Comparison of ENCODE assay signal across 1 cellular context in the genomic region with DNA sequence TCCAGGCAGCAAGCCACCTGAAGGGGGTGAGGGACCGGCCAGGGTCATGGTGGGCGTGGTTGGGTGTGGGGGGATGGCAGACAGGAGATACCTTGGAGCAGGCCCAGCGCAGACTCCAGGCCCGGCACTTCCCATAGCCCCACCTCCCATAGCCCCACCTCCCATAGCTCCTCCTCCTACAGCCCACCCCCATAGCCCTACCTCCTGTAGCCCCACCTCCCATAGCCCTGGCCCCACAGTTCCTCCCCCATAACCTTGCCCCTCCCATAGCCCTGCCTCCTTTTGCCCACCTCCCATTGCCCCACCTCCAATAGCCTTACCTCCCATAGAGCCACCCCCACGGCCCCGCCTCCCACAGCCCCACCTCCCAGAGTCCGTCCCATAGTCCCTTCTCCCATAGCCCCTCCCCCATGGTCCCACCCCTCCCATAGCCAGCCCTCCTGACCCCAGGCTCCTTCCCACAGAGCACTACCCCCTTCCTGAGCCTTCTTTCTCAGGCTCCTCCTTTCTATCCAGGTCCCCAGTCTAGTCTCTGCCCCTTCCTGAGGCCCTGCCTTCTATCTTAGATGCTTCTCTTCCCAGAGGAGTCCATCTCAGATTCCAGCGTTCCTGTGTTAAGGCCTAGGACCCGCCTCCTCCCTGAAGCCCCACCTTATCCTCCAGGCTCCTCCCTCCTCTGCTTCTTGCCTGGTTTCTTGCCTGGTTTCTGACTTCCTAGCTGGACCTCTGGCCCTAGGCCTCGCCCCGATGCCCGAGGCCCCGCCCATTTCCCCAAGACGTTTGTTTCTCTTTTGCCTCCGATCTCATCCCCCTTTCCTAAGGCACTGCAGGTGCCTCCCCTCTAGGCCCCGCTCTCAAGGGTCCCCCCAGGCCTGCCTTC.
TF ChIP-seq lines count a peak whose summit lies in the region.

No MANE protein-coding gene starts in this region.

TF ChIP-seq in HCT116, 20 proteins besides CTCF, POLR2A, EP300 and RAD21 (continued from another document):
- TF ChIP-seq TCF7L2 (IDR thresholded peaks at IDR 0.05; ENCODE audit: borderline replicate concordance, extremely low read depth, insufficient read depth, insufficient read length) (no peak), CEBPB (IDR thresholded peaks at IDR 0.05; ENCODE audit: low read depth) (no peak), ZFX (IDR thresholded peaks at IDR 0.05) (no peak)
